In the genomic region with DNA sequence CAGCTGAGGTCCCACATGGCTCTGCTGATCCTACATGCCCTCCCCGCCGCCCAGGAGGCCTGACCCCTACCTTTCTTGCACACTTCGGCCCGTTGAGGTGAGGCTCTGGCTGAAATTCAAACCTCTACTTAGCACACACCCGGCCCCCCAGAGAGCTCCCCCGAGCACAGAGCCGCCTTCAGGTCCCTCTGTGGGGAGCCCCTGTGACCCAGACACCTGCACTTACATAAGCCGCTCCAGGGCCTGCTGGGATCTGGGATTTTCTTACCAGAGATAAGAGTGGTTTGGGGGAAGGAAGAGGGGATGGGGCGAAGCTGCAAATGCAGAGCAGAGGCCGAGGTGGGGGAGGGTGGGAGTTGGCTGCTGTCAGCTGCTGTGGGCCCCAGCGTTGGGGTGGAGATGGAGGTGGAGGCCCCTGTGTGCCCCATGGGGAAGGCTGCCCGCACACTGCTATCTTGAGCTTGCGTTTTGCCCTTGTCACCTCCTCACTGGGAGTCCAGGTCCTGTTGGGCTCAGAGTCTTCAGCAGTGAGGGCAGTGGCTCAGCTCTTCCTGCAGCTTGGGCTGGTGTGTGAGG, we compare ENCODE assay signal across 20 cellular contexts. TPM values are rescaled to one million over a fixed set of nuclear protein-coding genes. Genes with fewer than 3 reads are reported as not detected.
DNase-seq lines count a peak whose midpoint lies in the region; ATAC-seq, FAIRE-seq and TF ChIP-seq lines count a peak whose summit lies in the region.
"Had no signal": no experiment of that assay in that cellular context is flagged by ENCODE, and none has a peak within 500 bp of the region (broad histone marks: within the 10 kb centered on the region; RNA-seq: fewer than 3 reads in every experiment).

No MANE protein-coding gene starts in this region.

- H3K4me3 Mint-ChIP-seq in H9 (peak overlapping the region in 1 of 2 experiments; percentile 72; a peak in 1 of 5 replicates), glutamatergic neuron (ENCODE audit: unreplicated experiment) (no peak overlapping the region)

- no peak overlapping the region for H3K23ac ChIP-seq in H9 (ENCODE audit: insufficient read length, low read depth, low read length)

- no peaks in the 10 kb centered on the region for H3K9me3 ChIP-seq in H9 (ENCODE audit: control insufficient read depth, low read depth, low read length)
- H3K9me3 ChIP-seq in GM23248 (ENCODE audit: low read depth): no peaks in the 10 kb centered on the region
- H3K9me3 ChIP-seq: ascending aorta, lower lobe of right lung, thoracic aorta had no signal

- H3K4me1 Mint-ChIP-seq in H9: peaks cover 27 to 51% of the 10 kb centered on the region in 2 experiments
- H3K4me1 Mint-ChIP-seq in glutamatergic neuron (ENCODE audit: low read depth, unreplicated experiment): peaks cover 2% of the 10 kb centered on the region

- no peak overlapping the region for H2AFZ ChIP-seq in H9 (ENCODE audit: low read length)
- no peak overlapping the region for H2AFZ ChIP-seq in GM23248

- peaks cover 3% of the 10 kb centered on the region; the same call in 1 of the 2 replicates for H3K36me3 ChIP-seq in GM23248 (ENCODE audit: low read depth)

- ATAC-seq in esophagus mucosa: no peak
- ATAC-seq: lower lobe of right lung had no signal

- no peak overlapping the region for H4K91ac ChIP-seq in H9 (ENCODE audit: insufficient read length, low read depth, low read length)

- no peaks in the 10 kb centered on the region for H3K9me2 ChIP-seq in GM23248 (ENCODE audit: insufficient read depth)

- H3K4me3 ChIP-seq in NB4 (ENCODE audit: low read depth, low read length) (no peak overlapping the region), GM23248 (no peak overlapping the region)
- H3K4me3 ChIP-seq: ascending aorta, lower lobe of right lung, thoracic aorta had no signal

- H3K27me3 ChIP-seq in H9 (ENCODE audit: insufficient read depth, low read length): no peaks in the 10 kb centered on the region
- no peaks in the 10 kb centered on the region for H3K27me3 ChIP-seq in GM23248 (replicated peaks; ENCODE audit: insufficient read depth)
- H3K27me3 ChIP-seq: ascending aorta had no signal

- peak overlapping the region; percentile 59 for H3K14ac ChIP-seq in H9 (ENCODE audit: insufficient read depth, low read length)

- H3K36me3 Mint-ChIP-seq in H9 (ENCODE audit: insufficient read depth in 1 of 3, low read depth in 3 of 3) (peaks cover 6 to 41% (median 40%) of the 10 kb centered on the region in 3 experiments; a peak in 6 of 7 replicates), glutamatergic neuron (ENCODE audit: unreplicated experiment) (peaks cover 5% of the 10 kb centered on the region)

- H4K20me1 ChIP-seq in H9 (ENCODE audit: control insufficient read depth, insufficient read depth, insufficient read length) (no peaks in the 10 kb centered on the region), GM23248 (ENCODE audit: insufficient read depth) (no peaks in the 10 kb centered on the region)

- no peak overlapping the region for H3K18ac ChIP-seq in H9 (ENCODE audit: insufficient read length, low read depth, low read length)

- H2AK5ac ChIP-seq in H9 (ENCODE audit: insufficient read length, low read length): no peak overlapping the region

- TF ChIP-seq CTCF in H9 (conservative IDR thresholded peaks at IDR 0.05): no peak
- TF ChIP-seq CTCF in NB4 (IDR thresholded peaks at IDR 0.05; ENCODE audit: low read depth, low read length): no peak
- TF ChIP-seq CTCF in glutamatergic neuron (IDR thresholded peaks at IDR 0.05; ENCODE audit: partially characterized antibody, unreplicated experiment): no peak

- intact Hi-C loops in posterior vena cava (cut with DNase I): no loop called here

- H2BK120ac ChIP-seq in H9 (ENCODE audit: low read depth, low read length, poor library complexity, severe bottlenecking): no peak overlapping the region

- H4K5ac ChIP-seq in H9 (ENCODE audit: insufficient read length, low read depth, low read length): no peak overlapping the region

- no CpG with 5 or more reads among the region's 13 CpGs for WGBS in H9 (ENCODE audit: extremely low coverage, insufficient read length, low lambda C conversion rate)
- WGBS in GM23248 (ENCODE audit: low coverage in 1 of 2, low lambda C conversion rate in 2 of 2, missing lambda C conversion rate in 2 of 2), 2 experiments: 75 to 78% methylated on average over 8 to 13 of the region's 13 CpGs

- FAIRE-seq in GM19239 (lab: Jason Lieb, UNC): no peak
- FAIRE-seq: frontal cortex had no signal

- TF ChIP-seq POLR2A in NB4 (IDR thresholded peaks at IDR 0.05; ENCODE audit: extremely low read depth, insufficient read length): peak; percentile 18

- H2BK20ac ChIP-seq in H9 (ENCODE audit: low read depth, low read length, poor library complexity, severe bottlenecking): no peak overlapping the region

- no peak overlapping the region for H2BK15ac ChIP-seq in H9 (ENCODE audit: low read depth, low read length)

- peaks cover 6% of the 10 kb centered on the region for H3K23me2 ChIP-seq in H9 (ENCODE audit: insufficient read length, low read depth, low read length, poor library complexity, severe bottlenecking)

- no peak overlapping the region for H3T11ph ChIP-seq in H9 (ENCODE audit: low read length)

- no peaks in the 10 kb centered on the region for H3K79me2 ChIP-seq in H9 (ENCODE audit: insufficient read depth, low read length)
- no peaks in the 10 kb centered on the region for H3K79me2 ChIP-seq in GM23248 (ENCODE audit: insufficient read depth)

- H3K4me2 ChIP-seq in H9 (ENCODE audit: insufficient read depth, insufficient read length, low read length) (no peak overlapping the region), GM23248 (ENCODE audit: unreplicated experiment) (no peak overlapping the region)

- peak overlapping the region; percentile 9 for H2BK12ac ChIP-seq in H9 (ENCODE audit: insufficient read length, low read depth, low read length)

- no peaks in the 10 kb centered on the region for H3K79me1 ChIP-seq in H9 (ENCODE audit: insufficient read depth, low read depth, low read length, poor library complexity, severe bottlenecking)

- DNase-seq in H9 (no peak), NB4 (ENCODE audit: low read depth) (peak; percentile 88), glutamatergic neuron (no peak), posterior vena cava (ENCODE audit: low spot score) (peak; percentile 78), GM23248 (no peak), GM19239 (ENCODE audit: insufficient read length, low spot score) (no peak)
- DNase-seq: activated CD4-positive, CD25-positive, alpha-beta regulatory T cell; activated gamma-delta T cell; DMS 273 treated with DMSO at 0.1 percent for 48 hours; GF-D8; lower lobe of right lung; NCI-H187 treated with DMSO at 0.1 percent for 48 hours; NCI-H510A treated with DMSO at 0.1 percent for 48 hours; SHP77 treated with DMSO at 0.1 percent for 48 hours had no signal

- H3K4me1 ChIP-seq in H9 (ENCODE audit: insufficient read depth, low read length): peaks cover 8% of the 10 kb centered on the region; the same call in 1 of the 2 replicates
- no peaks in the 10 kb centered on the region for H3K4me1 ChIP-seq in GM23248 (ENCODE audit: insufficient read depth)
- H3K4me1 ChIP-seq: ascending aorta had no signal

- H3K9ac ChIP-seq in H9 (ENCODE audit: extremely low read depth, insufficient read length, low read length) (no peak overlapping the region), GM23248 (no peak overlapping the region)

- no peak overlapping the region for H2BK5ac ChIP-seq in H9 (ENCODE audit: insufficient read length, low read length)

- H3K27ac ChIP-seq in H9 (ENCODE audit: insufficient read length, low read depth, low read length): peak overlapping the region; percentile 10
- H3K27ac ChIP-seq in GM23248: no peak overlapping the region
- H3K27ac ChIP-seq: ascending aorta, lower lobe of right lung, thoracic aorta had no signal

- no peak overlapping the region for H3K4ac ChIP-seq in H9 (ENCODE audit: low read depth, low read length)

- no peak overlapping the region for H3K56ac ChIP-seq in H9 (ENCODE audit: insufficient read length, low read depth, low read length)

- peaks cover 13% of the 10 kb centered on the region for H3F3A ChIP-seq in GM23248 (ENCODE audit: insufficient read depth)

- in situ Hi-C loops in GM23248 (cut with MboI): no loop called here

- no peak overlapping the region for H4K8ac ChIP-seq in H9 (replicated peaks; ENCODE audit: insufficient read length, low read depth, low read length)

- H3K27me3 Mint-ChIP-seq in H9 (ENCODE audit: low read depth) (no peaks in the 10 kb centered on the region), glutamatergic neuron (ENCODE audit: unreplicated experiment) (peaks cover 8% of the 10 kb centered on the region)

- peak overlapping the region; percentile 96 to 99 (median 97) for H3K27ac Mint-ChIP-seq in H9
- peak overlapping the region; percentile 28 for H3K27ac Mint-ChIP-seq in glutamatergic neuron (ENCODE audit: unreplicated experiment)

- H3K9me3 Mint-ChIP-seq in H9 (peaks cover 0 to 3% of the 10 kb centered on the region in 2 experiments; a peak in 1 of 5 replicates), glutamatergic neuron (ENCODE audit: unreplicated experiment) (peaks cover 12% of the 10 kb centered on the region)

RNA-seq across cellular contexts. Expression of a gene that starts 30.6 kb away (rescaled TPM):
- total RNA-seq in H9 (2021) (175 and 178 TPM in 2 replicates), glutamatergic neuron (ENCODE audit: unreplicated experiment) (234 TPM), posterior vena cava (100 to 1,000 TPM; 142 to 144 TPM), esophagus mucosa (510 TPM)
- 127 and 145 TPM in 2 replicates for total RNA-seq in GM23248 (2014; rRNA removed; shearing (Covaris generic))
- 106 and 110 TPM in 2 replicates for polyA plus RNA-seq in GM23248 (2016; fragmentation: Nextera tagmentation; extraction: Ambion mirVana)

RNA-seq across cellular contexts. Expression of a gene that starts 42.3 kb away (rescaled TPM):
- total RNA-seq in H9 (2021) (0.44 and 0.61 TPM in 2 replicates), glutamatergic neuron (ENCODE audit: unreplicated experiment) (not detected), posterior vena cava (not detected), esophagus mucosa (not detected)
- not detected in 2 replicates for total RNA-seq in GM23248 (2014; rRNA removed; shearing (Covaris generic))
- polyA plus RNA-seq in GM23248 (2016; fragmentation: Nextera tagmentation; extraction: Ambion mirVana): not detected in 2 replicates
- total RNA-seq: ascending aorta; frontal cortex; lower lobe of right lung; MCF 10A; T-helper 1 cell treated with Interleukin-12 subunit alpha and Interleukin-12 subunit beta and Interleukin-4 antibody, amounts not matched to agents 30 ng/mL and 1 ng/mL, for 36 hours; thoracic aorta had no signal

RNA-seq across cellular contexts. Expression of a gene that starts 49.4 kb away (rescaled TPM):
- total RNA-seq in H9 (2021): 37.7 and 41.5 TPM in 2 replicates
- total RNA-seq in glutamatergic neuron (ENCODE audit: unreplicated experiment): 8.6 TPM
- total RNA-seq in posterior vena cava: 1 to 10 TPM; 6.0 to 6.1 TPM
- total RNA-seq in GM23248 (2014; rRNA removed; shearing (Covaris generic)): 6.7 and 8.6 TPM in 2 replicates
- polyA plus RNA-seq in GM23248 (2016; fragmentation: Nextera tagmentation; extraction: Ambion mirVana): 8.7 and 8.9 TPM in 2 replicates
- 11.2 TPM for total RNA-seq in esophagus mucosa

Comparison
In these comparisons a context has a peak if more than half of its experiments do, and no peak if none do; other contexts are left out.
1. DNase-seq: peak in NB4 (single experiment) and posterior vena cava (single experiment); none in H9 (single experiment), glutamatergic neuron (single experiment), GM23248 (single experiment) and GM19239 (single experiment).